Comparison of ENCODE assay signal across 11 cellular contexts in genomic region chr2:27809761-27810241, GRCh38. TPM values are rescaled to one million over a fixed set of nuclear protein-coding genes. Genes with fewer than 3 reads are reported as not detected.
DNase-seq lines count a peak whose midpoint lies in the region; ATAC-seq and TF ChIP-seq lines count a peak whose summit lies in the region.
"Had no signal": no experiment of that assay in that cellular context is flagged by ENCODE, and none has a peak within 500 bp of the region (broad histone marks: within the 10 kb centered on the region; RNA-seq: fewer than 3 reads in every experiment).

No MANE protein-coding gene starts in this region.

- no peaks in the 10 kb centered on the region for H3K9me3 ChIP-seq in mucosa of descending colon

- DNase-seq in EH (ENCODE audit: low read depth) (peak; percentile 84), NOMO-1 (lab: John Stamatoyannopoulos, UW; ENCODE audit: unreplicated experiment in 2 of 2) (peak; percentile 93 to 100), caudate nucleus (lab: John Stamatoyannopoulos, UW) (peak in 1 of 61 donors; percentile 9), occipital lobe (lab: John Stamatoyannopoulos, UW) (peak; percentile 11), DMS114 treated with DMSO at 0.1 percent for 48 hours (lab: John Stamatoyannopoulos, UW; ENCODE audit: unreplicated experiment) (no peak), G401 (ENCODE audit: low spot score) (no peak), mucosa of descending colon (no peak)
- no peak for DNase-seq in activated CD4-positive, alpha-beta T cell treated with anti-CD3 and anti-CD28 coated beads for 4 hours
- DNase-seq: activated CD4-positive, alpha-beta T cell treated with anti-CD3 and anti-CD28 coated beads, Interleukin-2, amount 50 U/mL, for 1 hour; GDM1; right cardiac atrium had no signal

- peak overlapping the region; percentile 11 for H3K27ac ChIP-seq in caudate nucleus (ENCODE audit: low read depth, low read length)

- no peaks in the 10 kb centered on the region for H3K4me1 ChIP-seq in mucosa of descending colon (ENCODE audit: low read depth)

- H3K36me3 ChIP-seq in mucosa of descending colon (ENCODE audit: low read depth) = no peaks in the 10 kb centered on the region

- intact Hi-C loops in mucosa of descending colon (cut with DNase I, micrococcal nuclease) = no loop called here

- no peak overlapping the region for H3K4me3 ChIP-seq in mucosa of descending colon

- ATAC-seq in mucosa of descending colon = no peak

- TF ChIP-seq CTCF in mucosa of descending colon (IDR thresholded peaks at IDR 0.05) = no peak

- in situ Hi-C loops in G401 (cut with HindIII; ENCODE audit: low sequenced_read_pairs) = no loop called here

RNA-seq across cellular contexts. Expression of gene MRPL33, which starts 38.3 kb away (rescaled TPM):
- total RNA-seq in occipital lobe (39.1 TPM), mucosa of descending colon (10 to 100 TPM; 43.4 to 88.2 (median 53.8) TPM)
- total RNA-seq in G401 (2014; rRNA removed; shearing (Covaris generic)) = 68.1 and 139 TPM in 2 replicates

Comparison
In these comparisons a context has a peak if more than half of its experiments do, and no peak if none do; other contexts are left out.
1. DNase-seq: peak in EH (single experiment), NOMO-1 (2 of 2) and occipital lobe (single experiment); none in DMS114 treated with DMSO at 0.1 percent for 48 hours (single experiment), G401 (single experiment), activated CD4-positive, alpha-beta T cell treated with anti-CD3 and anti-CD28 coated beads for 4 hours (0 of 2) and mucosa of descending colon (0 of 3).